In the genomic region with DNA sequence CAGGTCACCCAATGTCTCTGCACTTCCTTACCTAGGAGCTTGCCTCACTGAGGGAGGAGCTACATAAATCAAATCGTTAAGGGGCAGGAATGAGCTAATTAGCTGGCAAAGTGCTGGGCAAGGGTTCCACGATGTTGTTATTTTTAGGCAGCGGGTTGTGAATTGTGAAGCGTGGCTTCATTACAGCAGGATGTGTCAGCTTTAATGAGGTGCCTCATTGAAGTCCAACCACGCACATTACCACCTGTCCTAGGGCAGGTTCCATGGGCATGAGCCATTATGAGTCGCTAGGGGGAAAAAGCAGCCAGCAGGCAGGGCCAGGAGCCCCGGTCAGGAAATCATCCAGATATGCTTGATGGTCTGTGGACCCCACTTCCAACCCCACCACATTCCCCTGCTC, we compare ENCODE assay signal across 18 cellular contexts.
"Had no signal": no experiment of that assay in that cellular context is flagged by ENCODE, and none has a peak within 500 bp of the region (broad histone marks: within the 10 kb centered on the region; RNA-seq: fewer than 3 reads in every experiment).

No MANE protein-coding gene starts in this region.

- H3K4me1 ChIP-seq: esophagus muscularis mucosa, psoas muscle, testis, upper lobe of left lung had no signal

- H3K36me3 ChIP-seq: cardiac muscle cell, esophagus muscularis mucosa, spleen, upper lobe of left lung had no signal

- H3K4me3 ChIP-seq: cardiac muscle cell, dorsolateral prefrontal cortex, esophagus muscularis mucosa, lung, psoas muscle, spleen, testis, upper lobe of left lung had no signal

- H3K27ac ChIP-seq: cardiac muscle cell, dorsolateral prefrontal cortex, esophagus muscularis mucosa, psoas muscle, spleen, testis, upper lobe of left lung had no signal

- DNase-seq: activated CD4-positive, alpha-beta T cell treated with anti-CD3 and anti-CD28 coated beads for 4 hours; activated CD8-positive, alpha-beta T cell treated with anti-CD3 and anti-CD28 coated beads for 36 hours; activated effector memory CD4-positive, alpha-beta T cell treated with Interleukin-2 at 50 U/mL for 16 hours; activated naive CD4-positive, alpha-beta T cell treated with anti-CD3 and anti-CD28 coated beads, Interleukin-2, amount 50 U/mL, for 16 hours; activated T-cell treated with anti-CD3 and anti-CD28 coated beads, Interleukin-2, amount 50 U/mL, for 4 hours; dorsolateral prefrontal cortex; left cardiac atrium; psoas muscle; spleen; stimulated activated naive CD8-positive, alpha-beta T cell treated with anti-CD3 and anti-CD28 coated beads, Interleukin-15, amount 100 ng/mL, for 72 hours; T-helper 2 cell; testis had no signal

- ATAC-seq: activated CD8-positive, alpha-beta T cell treated with anti-CD3 and anti-CD28 coated beads for 36 hours; activated T-cell treated with anti-CD3 and anti-CD28 coated beads, Interleukin-2, amount 50 U/mL, for 4 hours; left cardiac atrium; psoas muscle; sciatic nerve; stimulated activated naive CD8-positive, alpha-beta T cell treated with anti-CD3 and anti-CD28 coated beads, Interleukin-15, amount 100 ng/mL, for 72 hours; WTC11 had no signal

- H3K27me3 ChIP-seq: testis, upper lobe of left lung had no signal

- H3K9me3 ChIP-seq: esophagus muscularis mucosa, psoas muscle, spleen, testis, upper lobe of left lung had no signal
